In the genomic region with DNA sequence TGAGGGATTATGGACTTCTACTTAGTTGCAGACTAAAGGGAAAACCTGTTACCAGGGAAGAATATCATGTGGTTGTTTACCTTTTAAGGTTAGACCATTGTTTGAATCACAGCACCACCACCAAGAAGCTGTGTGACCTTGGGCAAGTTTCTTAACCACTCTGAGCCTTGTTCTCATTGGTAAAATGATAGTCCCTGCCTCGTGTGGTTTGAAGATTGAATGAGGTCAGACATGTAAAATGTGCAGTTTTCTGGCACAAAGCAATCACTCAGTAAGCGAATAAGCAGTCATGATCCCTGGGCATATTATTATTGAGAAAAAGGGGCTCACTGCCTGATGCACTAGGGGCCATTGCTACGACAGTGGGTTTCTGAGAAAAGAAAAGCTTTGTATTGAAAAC, we compare ENCODE assay signal across 28 cellular contexts. TPM values are rescaled to one million over a fixed set of nuclear protein-coding genes. Genes with fewer than 3 reads are reported as not detected.
"Had no signal": no experiment of that assay in that cellular context is flagged by ENCODE, and none has a peak within 500 bp of the region (broad histone marks: within the 10 kb centered on the region; RNA-seq: fewer than 3 reads in every experiment).

No MANE protein-coding gene starts in this region.

- H3K4me3 ChIP-seq: colonic mucosa, left lung, neural progenitor cell, prostate gland, right atrium auricular region, stomach had no signal

- H3K9me3 Mint-ChIP-seq: activated naive CD4-positive, alpha-beta T cell treated with anti-CD3 and anti-CD28 coated beads, Interleukin-2, amount 50 U/mL, for 72 hours; stimulated activated effector memory CD8-positive, alpha-beta T cell treated with anti-CD3 and anti-CD28 coated beads, Interleukin-12 subunit alpha, Interleukin-12 subunit beta, amount 100 ng/mL, for 72 hours had no signal

- H3K27ac Mint-ChIP-seq: activated CD4-positive, alpha-beta memory T cell treated with anti-CD3 and anti-CD28 coated beads for 36 hours; activated naive CD4-positive, alpha-beta T cell treated with anti-CD3 and anti-CD28 coated beads, Interleukin-2, amount 50 U/mL, for 72 hours; activated T-helper 1 cell treated with anti-CD3 and anti-CD28 coated beads, Interleukin-12 subunit alpha, Interleukin-12 subunit beta, Interleukin-2, Interleukin-4 antibody, amounts not matched to agents 30 ng/mL and 10 ng/mL and 1 ng/mL, durations not matched to agents 14 hours and 24 hours and 36 hours; endodermal cell; naive B cell; neural progenitor cell; stimulated activated effector memory CD8-positive, alpha-beta T cell treated with anti-CD3 and anti-CD28 coated beads, Interleukin-12 subunit alpha, Interleukin-12 subunit beta, amount 100 ng/mL, for 72 hours; WTC11 had no signal

- H3K9me3 ChIP-seq: colonic mucosa, prostate gland had no signal

- FAIRE-seq: kidney had no signal

- H3K4me1 Mint-ChIP-seq: naive B cell; stimulated activated effector memory CD8-positive, alpha-beta T cell treated with anti-CD3 and anti-CD28 coated beads, Interleukin-12 subunit alpha, Interleukin-12 subunit beta, amount 100 ng/mL, for 72 hours; WTC11 had no signal

- H3K4me3 Mint-ChIP-seq: activated CD4-positive, alpha-beta memory T cell treated with anti-CD3 and anti-CD28 coated beads for 36 hours; activated T-helper 1 cell treated with anti-CD3 and anti-CD28 coated beads, Interleukin-12 subunit alpha, Interleukin-12 subunit beta, Interleukin-2, Interleukin-4 antibody, amounts not matched to agents 30 ng/mL and 10 ng/mL and 1 ng/mL, durations not matched to agents 14 hours and 24 hours and 36 hours; endodermal cell; naive B cell; neural progenitor cell; stimulated activated effector memory CD8-positive, alpha-beta T cell treated with anti-CD3 and anti-CD28 coated beads, Interleukin-12 subunit alpha, Interleukin-12 subunit beta, amount 100 ng/mL, for 72 hours; WTC11 had no signal

- H3K4me2 ChIP-seq: neural progenitor cell had no signal

- ATAC-seq: activated naive CD4-positive, alpha-beta T cell treated with anti-CD3 and anti-CD28 coated beads, Interleukin-2, amount 50 U/mL, for 72 hours; stimulated activated effector memory CD8-positive, alpha-beta T cell treated with anti-CD3 and anti-CD28 coated beads, Interleukin-12 subunit alpha, Interleukin-12 subunit beta, amount 100 ng/mL, for 72 hours; WTC11 had no signal

- H3K27ac ChIP-seq: colonic mucosa, left lung, neural progenitor cell, prostate gland, right atrium auricular region, stomach had no signal

- H3K4me1 ChIP-seq: colonic mucosa, prostate gland had no signal

- DNase-seq: activated CD4-positive, alpha-beta memory T cell treated with anti-CD3 and anti-CD28 coated beads for 36 hours; activated CD4-positive, alpha-beta T cell treated with anti-CD3 and anti-CD28 coated beads for 4 hours; activated gamma-delta T cell treated with Interleukin-2 at 50 U/mL for 16 hours; activated T-cell treated with anti-CD3 and anti-CD28 coated beads for 4 hours; caudate nucleus; colonic mucosa; endodermal cell; foreskin melanocyte; glutamatergic neuron; kidney; left lung; naive B cell; stimulated activated CD4-positive, alpha-beta T cell treated with anti-CD3 and anti-CD28 coated beads, Interleukin-15, amount 100 ng/mL, for 24 hours; stimulated activated CD4-positive, alpha-beta T cell treated with anti-CD3 and anti-CD28 coated beads, Interleukin-2, amount 100 ng/mL, for 48 hours; stomach had no signal

- H3K36me3 Mint-ChIP-seq: activated CD4-positive, alpha-beta memory T cell treated with anti-CD3 and anti-CD28 coated beads for 36 hours; activated naive CD4-positive, alpha-beta T cell treated with anti-CD3 and anti-CD28 coated beads, Interleukin-2, amount 50 U/mL, for 72 hours; naive B cell; neural progenitor cell; stimulated activated effector memory CD8-positive, alpha-beta T cell treated with anti-CD3 and anti-CD28 coated beads, Interleukin-12 subunit alpha, Interleukin-12 subunit beta, amount 100 ng/mL, for 72 hours; WTC11 had no signal

RNA-seq across cellular contexts. Expression of a gene that starts 28.3 kb away (rescaled TPM):
- total RNA-seq: activated CD4-positive, alpha-beta memory T cell treated with anti-CD3 and anti-CD28 coated beads for 36 hours; activated naive CD4-positive, alpha-beta T cell treated with anti-CD3 and anti-CD28 coated beads, Interleukin-2, amount 50 U/mL, for 72 hours; activated T-helper 1 cell treated with anti-CD3 and anti-CD28 coated beads, Interleukin-12 subunit alpha, Interleukin-12 subunit beta, Interleukin-2, Interleukin-4 antibody, amounts not matched to agents 30 ng/mL and 10 ng/mL and 1 ng/mL, durations not matched to agents 14 hours and 24 hours and 36 hours; mononuclear cell; T-helper 2 cell treated with Interferon-gamma antibody and Interleukin-4, amounts not matched to agents 100 ng/mL and 5 ng/mL, for 36 hours; WTC11 had no signal

RNA-seq across cellular contexts. Expression of a gene that starts 32.9 kb away (rescaled TPM):
- total RNA-seq: activated CD4-positive, alpha-beta memory T cell treated with anti-CD3 and anti-CD28 coated beads for 36 hours; activated T-helper 1 cell treated with anti-CD3 and anti-CD28 coated beads, Interleukin-12 subunit alpha, Interleukin-12 subunit beta, Interleukin-2, Interleukin-4 antibody, amounts not matched to agents 30 ng/mL and 10 ng/mL and 1 ng/mL, durations not matched to agents 14 hours and 24 hours and 36 hours; colonic mucosa; epithelial cell of proximal tubule; lung microvascular endothelial cell; stomach had no signal
- polyA plus RNA-seq: fibroblast of lung, stomach had no signal

RNA-seq across cellular contexts. Expression of a gene that starts 52.4 kb away (rescaled TPM):
- total RNA-seq: colonic mucosa, skeletal muscle tissue had no signal
